ENCODE assay signal across 1 cellular context in the genomic region with DNA sequence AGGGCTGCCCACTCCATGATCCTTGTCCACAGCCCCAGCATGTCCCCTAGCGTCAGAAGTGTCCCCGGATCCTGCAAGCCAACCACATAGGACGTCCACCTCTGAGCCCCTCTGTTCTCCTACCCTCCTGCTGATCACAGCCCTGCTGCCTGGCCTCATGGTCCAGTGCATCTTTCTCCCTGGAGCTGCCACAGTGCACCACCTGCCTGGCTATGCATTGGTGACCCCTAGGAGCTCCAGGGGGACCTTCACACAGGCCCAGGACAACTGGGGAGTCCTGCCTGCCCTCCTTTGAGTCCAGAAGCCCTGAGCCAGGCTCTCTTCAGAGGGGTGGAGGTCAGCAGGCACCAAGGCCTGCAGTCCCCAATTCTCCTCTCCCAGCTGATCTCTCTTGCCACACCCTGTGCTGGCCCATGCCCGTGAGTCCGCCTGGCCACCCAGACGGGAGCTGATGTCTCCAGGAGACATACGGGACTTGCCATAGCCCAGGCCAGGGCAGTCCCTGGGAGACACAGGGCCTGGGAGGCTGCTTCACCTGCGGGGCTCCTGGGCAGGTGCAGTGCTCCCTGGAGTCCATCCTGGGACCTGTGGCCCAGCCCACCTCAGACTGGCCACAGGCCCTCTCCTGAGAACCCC.
TF ChIP-seq lines count a peak whose summit lies in the region.

No MANE protein-coding gene starts in this region.

TF ChIP-seq in H1, 55 proteins besides CTCF, POLR2A, EP300 and RAD21:
- no peak for TF ChIP-seq CHD2 (IDR thresholded peaks at IDR 0.05; ENCODE audit: low read length)
- TF ChIP-seq, protein P1, sequence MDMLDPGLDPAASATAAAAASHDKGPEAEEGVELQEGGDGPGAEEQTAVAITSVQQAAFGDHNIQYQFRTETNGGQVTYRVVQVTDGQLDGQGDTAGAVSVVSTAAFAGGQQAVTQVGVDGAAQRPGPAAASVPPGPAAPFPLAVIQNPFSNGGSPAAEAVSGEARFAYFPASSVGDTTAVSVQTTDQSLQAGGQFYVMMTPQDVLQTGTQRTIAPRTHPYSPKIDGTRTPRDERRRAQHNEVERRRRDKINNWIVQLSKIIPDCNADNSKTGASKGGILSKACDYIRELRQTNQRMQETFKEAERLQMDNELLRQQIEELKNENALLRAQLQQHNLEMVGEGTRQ (IDR thresholded peaks at IDR 0.05; ENCODE audit: low read length) = no peak
TF ChIP-seq in H1: peak in this region for 0.
